ENCODE assay signal across 1 cellular context in genomic region chr1:8643542-8644536, GRCh38.
TF ChIP-seq lines count a peak whose summit lies in the region.

No MANE protein-coding gene starts in this region.

TF ChIP-seq in HepG2, 621 proteins besides CTCF, POLR2A, EP300 and RAD21 (continued from another document):
- TF ChIP-seq ZBTB33 (CRISPR knock-in tag; IDR thresholded peaks at IDR 0.05), result peak; percentile 84
- TF ChIP-seq ZKSCAN8 (CRISPR knock-in tag; IDR thresholded peaks at IDR 0.05; ENCODE audit: borderline replicate concordance), result no peak; the same call in 1 of the 2 replicates
- peak; percentile 47 for TF ChIP-seq FOSL2 (CRISPR knock-in tag; IDR thresholded peaks at IDR 0.05)
- peak; percentile 89 for TF ChIP-seq MIXL1 (CRISPR knock-in tag; IDR thresholded peaks at IDR 0.05)
- TF ChIP-seq NFE2 (CRISPR knock-in tag; IDR thresholded peaks at IDR 0.05), result no peak
- 0 out of 2 replicates have a peak, but pooled peaks have one; percentile 59 for TF ChIP-seq HOXD1 (CRISPR knock-in tag; IDR thresholded peaks at IDR 0.05)
- TF ChIP-seq CREM (IDR thresholded peaks at IDR 0.05), result peak; percentile 62; the same call in 1 of the 2 replicates
- no peak for TF ChIP-seq CREM (CRISPR knock-in tag; IDR thresholded peaks at IDR 0.05)
- TF ChIP-seq FOXA3 (CRISPR knock-in tag; IDR thresholded peaks at IDR 0.05), result peak; percentile 94
- no peak for TF ChIP-seq SYNCRIP (IDR thresholded peaks at IDR 0.05; ENCODE audit: insufficient read depth, low read depth, low read length)
- TF ChIP-seq GLMP (CRISPR knock-in tag; IDR thresholded peaks at IDR 0.05; ENCODE audit: borderline replicate concordance), result no peak
- 0 out of 2 replicates have a peak, but pooled peaks have one; percentile 45 for TF ChIP-seq ZNF33A (CRISPR knock-in tag; IDR thresholded peaks at IDR 0.05; ENCODE audit: borderline replicate concordance)
- no peak for TF ChIP-seq ZUFSP (CRISPR knock-in tag; IDR thresholded peaks at IDR 0.05; ENCODE audit: borderline replicate concordance)
- TF ChIP-seq ZNF275 (CRISPR knock-in tag; IDR thresholded peaks at IDR 0.05; ENCODE audit: borderline replicate concordance), result no peak
- no peak for TF ChIP-seq MATR3 (CRISPR knock-in tag; IDR thresholded peaks at IDR 0.05)
- TF ChIP-seq GTF2F1 (IDR thresholded peaks at IDR 0.05; ENCODE audit: low read length), result no peak
- no peak for TF ChIP-seq IRX3 (CRISPR knock-in tag; IDR thresholded peaks at IDR 0.05; ENCODE audit: borderline replicate concordance, low read depth)
- no peak for TF ChIP-seq ZMAT5 (CRISPR knock-in tag; IDR thresholded peaks at IDR 0.05; ENCODE audit: borderline replicate concordance, low read depth)
- peak; percentile 95 for TF ChIP-seq CEBPB (IDR thresholded peaks at IDR 0.05; ENCODE audit: borderline replicate concordance, low read depth, low read length)
- TF ChIP-seq NFAT5 (CRISPR knock-in tag; IDR thresholded peaks at IDR 0.05), result no peak
- TF ChIP-seq FOXK2 (IDR thresholded peaks at IDR 0.05), result peak; percentile 60; the same call in 1 of the 2 replicates
